In the genomic region with DNA sequence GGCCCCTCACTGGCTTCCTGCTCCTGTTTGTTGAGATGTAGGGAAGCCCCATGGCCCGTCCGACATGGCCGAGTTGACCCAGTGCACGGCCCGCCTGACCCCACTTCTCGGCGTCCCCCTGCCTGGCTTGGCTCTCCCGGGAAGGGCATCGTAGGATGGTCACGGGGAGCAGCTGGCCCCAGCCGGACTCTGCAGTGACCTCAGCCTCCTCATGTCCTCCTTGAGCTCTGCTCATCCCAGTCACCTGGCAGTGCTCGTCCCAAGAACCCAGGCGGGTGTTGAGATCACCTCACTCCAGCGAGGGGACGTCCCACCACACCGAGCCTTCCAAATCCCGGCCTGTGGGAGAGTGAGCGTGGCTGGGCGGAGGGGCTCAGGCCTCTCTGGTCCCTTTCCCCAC, we compare ENCODE assay signal across 32 cellular contexts. TPM values are rescaled to one million over a fixed set of nuclear protein-coding genes. Genes with fewer than 3 reads are reported as not detected.
"Had no signal": no experiment of that assay in that cellular context is flagged by ENCODE, and none has a peak within 500 bp of the region (broad histone marks: within the 10 kb centered on the region; RNA-seq: fewer than 3 reads in every experiment).

No MANE protein-coding gene starts in this region.

- FAIRE-seq: colon, endometrium, endothelial cell of umbilical vein had no signal

- H3K27ac ChIP-seq: adrenal gland, body of pancreas, epithelial cell of prostate, esophagus squamous epithelium, WERI-Rb-1 had no signal

- DNase-seq: activated B cell treated with CpG ODN at 0.5 μM for 24 hours; activated CD4-positive, alpha-beta T cell treated with anti-CD3 and anti-CD28 coated beads for 48 hours; activated CD4-positive, alpha-beta T cell treated with anti-CD3 and anti-CD28 coated beads, Interleukin-2, amount 50 U/mL, for 1 hour; activated CD4-positive, alpha-beta T cell treated with anti-CD3 and anti-CD28 coated beads, Interleukin-2, amount 50 U/mL, for 48 hours; activated CD8-positive, alpha-beta memory T cell treated with anti-CD3 and anti-CD28 coated beads for 24 hours; activated CD8-positive, alpha-beta T cell treated with anti-CD3 and anti-CD28 coated beads for 36 hours; activated effector memory CD4-positive, alpha-beta T cell treated with Interleukin-2 at 50 U/mL for 16 hours; activated naive CD4-positive, alpha-beta T cell treated with anti-CD3 and anti-CD28 coated beads for 36 hours; activated naive CD8-positive, alpha-beta T cell treated with anti-CD3 and anti-CD28 coated beads for 36 hours; activated naive CD8-positive, alpha-beta T cell treated with anti-CD3 and anti-CD28 coated beads, Interleukin-2, amount 50 U/mL, for 24 hours; activated T-cell treated with anti-CD3 and anti-CD28 coated beads, Interleukin-2, amount 50 U/mL, for 4 hours; adrenal gland; amygdala; aorta; body of pancreas; caudate nucleus; cortex of kidney; effector CD8-positive, alpha-beta T cell; esophagus squamous epithelium; foreskin melanocyte; head of caudate nucleus; T-cell; T1000; WERI-Rb-1 had no signal

- H3K27me3 ChIP-seq: adrenal gland, body of pancreas had no signal

- H3K4me3 ChIP-seq: adrenal gland, body of pancreas, esophagus squamous epithelium had no signal

- ATAC-seq: activated CD4-positive, CD25-positive, alpha-beta regulatory T cell treated with anti-CD3 and anti-CD28 coated beads, Interleukin-2, amount 50 U/mL, for 24 hours; activated CD8-positive, alpha-beta T cell treated with anti-CD3 and anti-CD28 coated beads for 36 hours; activated naive CD8-positive, alpha-beta T cell treated with anti-CD3 and anti-CD28 coated beads, Interleukin-2, amount 50 U/mL, for 24 hours; activated T-cell treated with anti-CD3 and anti-CD28 coated beads, Interleukin-2, amount 50 U/mL, for 4 hours; activated T-helper 17 cell treated with anti-CD3 and anti-CD28 coated beads, Interleukin-2, amount 50 U/mL, for 72 hours; body of pancreas; T-cell had no signal

- H3K36me3 ChIP-seq: adrenal gland had no signal

- H3K9me3 ChIP-seq: adrenal gland, body of pancreas, esophagus squamous epithelium had no signal

RNA-seq across cellular contexts. Expression of a gene that starts 15.7 kb away (rescaled TPM):
- total RNA-seq: chondrocyte had no signal
- polyA plus RNA-seq: fibroblast of lung had no signal

RNA-seq across cellular contexts. Expression of a gene that starts 50.7 kb away (rescaled TPM):
- total RNA-seq: activated B cell treated with CpG ODN at 0.5 μM for 24 hours; activated CD8-positive, alpha-beta T cell treated with anti-CD3 and anti-CD28 coated beads for 36 hours; activated naive CD4-positive, alpha-beta T cell treated with anti-CD3 and anti-CD28 coated beads for 36 hours; activated naive CD8-positive, alpha-beta T cell treated with anti-CD3 and anti-CD28 coated beads for 36 hours; activated T-helper 17 cell treated with anti-CD3 and anti-CD28 coated beads, Interleukin-2, amount 50 U/mL, for 72 hours; aorta; body of pancreas; chondrocyte had no signal
- polyA plus RNA-seq: aorta had no signal
